ENCODE assay signal across 9 cellular contexts in the genomic region with DNA sequence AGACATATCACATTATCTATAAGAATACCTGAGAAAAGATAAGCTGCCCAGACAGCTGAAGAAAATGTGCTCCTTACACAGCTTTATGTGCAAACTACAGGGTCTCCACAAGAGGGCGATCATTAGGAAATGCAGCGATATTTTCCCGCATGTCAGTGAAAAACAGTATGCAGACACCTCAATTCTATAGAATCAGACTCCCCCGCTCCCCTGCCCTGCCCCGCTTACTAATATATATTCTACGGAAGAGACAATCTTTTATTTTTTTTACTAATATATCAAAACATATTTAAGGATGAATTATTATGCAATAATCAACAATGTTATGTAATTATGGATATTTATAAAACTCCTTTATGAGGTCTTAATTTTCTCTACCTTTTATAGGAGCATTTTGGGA.
DNase-seq lines count a peak whose midpoint lies in the region; ATAC-seq and TF ChIP-seq lines count a peak whose summit lies in the region.
"Had no signal": no experiment of that assay in that cellular context is flagged by ENCODE, and none has a peak within 500 bp of the region (broad histone marks: within the 10 kb centered on the region; RNA-seq: fewer than 3 reads in every experiment).

No MANE protein-coding gene starts in this region.

- no peak overlapping the region for H3K27ac ChIP-seq in substantia nigra (ENCODE audit: low read depth, low read length, poor library complexity, severe bottlenecking)

- H3K36me3 Mint-ChIP-seq in stimulated activated memory B cell treated with anti-CD40 and anti-IgM and Interleukin-4, amounts not matched to agents 10 μg/mL and 1 μg/mL and 100 μg/mL, for 72 hours, result no peaks in the 10 kb centered on the region
- H3K36me3 Mint-ChIP-seq: activated naive CD4-positive, alpha-beta T cell treated with anti-CD3 and anti-CD28 coated beads, Interleukin-2, amount 50 U/mL, for 24 hours had no signal

- no peaks in the 10 kb centered on the region for H3K27me3 Mint-ChIP-seq in stimulated activated memory B cell treated with anti-CD40 and anti-IgM and Interleukin-4, amounts not matched to agents 10 μg/mL and 1 μg/mL and 100 μg/mL, for 72 hours
- H3K27me3 Mint-ChIP-seq: activated naive CD4-positive, alpha-beta T cell treated with anti-CD3 and anti-CD28 coated beads, Interleukin-2, amount 50 U/mL, for 24 hours had no signal

- in situ Hi-C loops in astrocyte of the cerebellum (cut with HindIII; ENCODE audit: low sequenced_read_pairs), result loop anchor here (25.0 kb wide), 1 partner anchor 276 kb away; no protein-coding TSS in a partner anchor

- ATAC-seq in GM19395 (IDR thresholded peaks at IDR 0.05; ENCODE audit: unreplicated experiment) (peak; percentile 90), HG03378 (IDR thresholded peaks at IDR 0.05; ENCODE audit: unreplicated experiment) (peak; percentile 95)
- no peak for ATAC-seq in stimulated activated memory B cell treated with anti-CD40 and anti-IgM and Interleukin-4, amounts not matched to agents 10 μg/mL and 1 μg/mL and 100 μg/mL, for 72 hours

- no peak overlapping the region for H3K27ac Mint-ChIP-seq in stimulated activated memory B cell treated with anti-CD40 and anti-IgM and Interleukin-4, amounts not matched to agents 10 μg/mL and 1 μg/mL and 100 μg/mL, for 72 hours
- H3K27ac Mint-ChIP-seq: activated naive CD4-positive, alpha-beta T cell treated with anti-CD3 and anti-CD28 coated beads, Interleukin-2, amount 50 U/mL, for 24 hours had no signal

- TF ChIP-seq CTCF in astrocyte of the cerebellum (IDR thresholded peaks at IDR 0.05; ENCODE audit: low read depth, low read length, missing control alignments), result peak; percentile 84

- DNase-seq in Daoy (ENCODE audit: low read depth), result peak; percentile 45
- peak; percentile 61 for DNase-seq in NCI-H748 (lab: John Stamatoyannopoulos, UW; ENCODE audit: unreplicated experiment)
- DNase-seq in astrocyte of the cerebellum (ENCODE audit: low read depth), result peak; percentile 43
- peak; percentile 74 for DNase-seq in inferior parietal cortex (ENCODE audit: extremely low spot score)
- DNase-seq in substantia nigra (lab: John Stamatoyannopoulos, UW), result peak in 29 of 49 donors; percentile 0 to 44 (median 6)

- no peak overlapping the region for H3K4me3 Mint-ChIP-seq in stimulated activated memory B cell treated with anti-CD40 and anti-IgM and Interleukin-4, amounts not matched to agents 10 μg/mL and 1 μg/mL and 100 μg/mL, for 72 hours
- H3K4me3 Mint-ChIP-seq: activated naive CD4-positive, alpha-beta T cell treated with anti-CD3 and anti-CD28 coated beads, Interleukin-2, amount 50 U/mL, for 24 hours had no signal

- peaks cover 5% of the 10 kb centered on the region for H3K9me3 Mint-ChIP-seq in stimulated activated memory B cell treated with anti-CD40 and anti-IgM and Interleukin-4, amounts not matched to agents 10 μg/mL and 1 μg/mL and 100 μg/mL, for 72 hours
- H3K9me3 Mint-ChIP-seq: activated naive CD4-positive, alpha-beta T cell treated with anti-CD3 and anti-CD28 coated beads, Interleukin-2, amount 50 U/mL, for 24 hours had no signal

- no peak overlapping the region for H3K4me3 ChIP-seq in astrocyte of the cerebellum (ENCODE audit: low read depth, low read length)

- no peaks in the 10 kb centered on the region for H3K4me1 Mint-ChIP-seq in stimulated activated memory B cell treated with anti-CD40 and anti-IgM and Interleukin-4, amounts not matched to agents 10 μg/mL and 1 μg/mL and 100 μg/mL, for 72 hours
- H3K4me1 Mint-ChIP-seq: activated naive CD4-positive, alpha-beta T cell treated with anti-CD3 and anti-CD28 coated beads, Interleukin-2, amount 50 U/mL, for 24 hours had no signal

Comparison
In these comparisons a context has a peak if more than half of its experiments do, and no peak if none do; other contexts are left out.
1. DNase-seq: peak in every context shown above with its lines; median percentile 74 in inferior parietal cortex; 61 in NCI-H748; 45 in Daoy; 43 in astrocyte of the cerebellum; 6 in substantia nigra.